ENCODE assay signal across 8 cellular contexts in the genomic region with DNA sequence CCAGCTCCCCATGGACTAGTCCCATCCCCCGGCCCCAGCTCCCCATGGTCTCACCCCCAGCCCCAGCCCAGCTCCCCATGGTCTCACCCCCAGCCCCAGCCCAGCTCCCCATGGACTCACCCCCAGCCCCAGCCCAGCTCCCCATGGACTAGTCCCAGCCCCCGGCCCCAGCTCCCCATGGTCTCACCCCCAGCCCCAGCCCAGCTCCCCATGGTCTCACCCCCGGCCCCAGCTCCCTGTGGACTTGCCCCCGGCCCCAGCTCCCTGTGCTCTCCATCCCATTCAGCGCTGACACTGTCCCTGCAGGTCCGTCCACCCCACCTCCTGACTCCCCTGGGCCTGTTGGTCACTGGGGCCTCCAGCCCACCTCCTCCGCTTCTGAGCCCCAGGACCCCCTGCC. TPM values are rescaled to one million over a fixed set of nuclear protein-coding genes. Genes with fewer than 3 reads are reported as not detected.
"Had no signal": no experiment of that assay in that cellular context is flagged by ENCODE, and none has a peak within 500 bp of the region (broad histone marks: within the 10 kb centered on the region; RNA-seq: fewer than 3 reads in every experiment).

No MANE protein-coding gene starts in this region.

RNA-seq across cellular contexts. Expression of a gene that starts 1.3 kb away (rescaled TPM):
- total RNA-seq: LHCN-M2, MCF 10A, NCI-H460, OCI-LY7, PC-9, RPMI7951, SJCRH30, SK-MEL-5 had no signal

RNA-seq across cellular contexts. Expression of a gene that starts 6.2 kb away (rescaled TPM):
- total RNA-seq: LHCN-M2, MCF 10A, NCI-H460, OCI-LY7, PC-9, SJCRH30, SK-MEL-5 had no signal

RNA-seq across cellular contexts. Expression of a gene that starts 9.2 kb away (rescaled TPM):
- total RNA-seq: LHCN-M2, MCF 10A, NCI-H460, OCI-LY7, PC-9, SJCRH30, SK-MEL-5 had no signal

RNA-seq across cellular contexts. Expression of a gene that starts 24.6 kb away (rescaled TPM):
- total RNA-seq: LHCN-M2, MCF 10A, NCI-H460, OCI-LY7, PC-9, RPMI7951, SJCRH30, SK-MEL-5 had no signal
